ENCODE assay signal across 8 cellular contexts in the genomic region with DNA sequence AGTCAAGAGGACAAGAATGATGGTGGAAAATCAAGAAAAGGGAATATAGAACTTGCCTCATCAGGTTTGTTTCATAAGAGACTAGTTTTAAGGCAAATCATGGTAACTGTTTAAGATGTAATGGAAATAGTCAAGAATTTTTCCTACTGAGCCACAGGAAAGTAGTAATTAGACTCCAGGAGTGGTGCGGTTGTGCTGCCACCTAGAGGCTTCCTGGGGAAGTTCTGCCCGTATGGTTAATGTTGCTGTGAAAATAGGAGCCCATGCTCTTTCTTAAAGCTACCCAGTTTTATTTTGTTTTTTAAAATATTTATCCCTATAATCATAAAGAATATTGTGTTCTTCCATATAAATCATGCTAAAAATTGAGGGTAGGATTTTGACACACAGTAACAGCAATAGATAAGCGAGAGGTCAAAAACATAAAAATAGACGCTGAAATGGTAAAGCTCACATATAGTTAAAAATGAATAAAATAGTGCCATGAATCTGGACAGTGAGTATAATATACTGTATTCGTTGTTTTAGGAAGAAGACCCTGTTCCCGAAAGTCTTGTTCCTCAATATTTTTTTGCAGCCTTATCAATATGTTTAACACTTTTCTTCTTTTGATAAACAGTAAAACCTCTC.
DNase-seq lines count a peak whose midpoint lies in the region; ATAC-seq, FAIRE-seq and TF ChIP-seq lines count a peak whose summit lies in the region.

No MANE protein-coding gene starts in this region.

- H3K9me3 ChIP-seq in IMR-90 (ENCODE audit: control insufficient read depth, insufficient read depth, low read length): no peaks in the 10 kb centered on the region
- no peaks in the 10 kb centered on the region for H3K9me3 ChIP-seq in iPS DF 6.9 (ENCODE audit: control insufficient read depth, insufficient read depth, low read length)

- H2BK20ac ChIP-seq in IMR-90 (ENCODE audit: low read depth, low read length): no peak overlapping the region

- no peak overlapping the region for H2AK5ac ChIP-seq in IMR-90 (ENCODE audit: low read depth, low read length)

- no peaks in the 10 kb centered on the region for H3K79me1 ChIP-seq in IMR-90 (ENCODE audit: low read depth in 1 of 2, low read length in 2 of 2)

- no peak overlapping the region for H2BK120ac ChIP-seq in IMR-90 (ENCODE audit: low read depth, low read length)

- H2BK15ac ChIP-seq in IMR-90 (ENCODE audit: low read depth, low read length): no peak overlapping the region

- no peak overlapping the region for H3K9ac ChIP-seq in IMR-90 (ENCODE audit: low read depth, low read length)

- no peaks in the 10 kb centered on the region for H4K20me1 ChIP-seq in IMR-90 (ENCODE audit: insufficient read depth, low read length)

- H3K27ac ChIP-seq in IMR-90 (ENCODE audit: insufficient read depth, low read length) (no peak overlapping the region), iPS DF 6.9 (ENCODE audit: low read length) (no peak overlapping the region)

- POLR2A ChIA-PET in IMR-90 (lab: Charles Lee; ENCODE audit: unreplicated experiment): no interaction called here

- TF ChIP-seq POLR2A in GM12891 (IDR thresholded peaks at IDR 0.05; ENCODE audit: low read depth, low read length) (no peak), IMR-90 (IDR thresholded peaks at IDR 0.05; ENCODE audit: low read depth, low read length) (no peak)

- TF ChIP-seq CTCF in AG10803 (conservative IDR thresholded peaks at IDR 0.05; ENCODE audit: low read length): peak; percentile 99
- TF ChIP-seq CTCF in IMR-90 (conservative IDR thresholded peaks at IDR 0.05; ENCODE audit: low read depth, low read length): peak; percentile 89
- TF ChIP-seq CTCF in astrocyte of the spinal cord (IDR thresholded peaks at IDR 0.05; ENCODE audit: low read depth, low read length): peak; percentile 96

- H3K4me2 ChIP-seq in IMR-90 (ENCODE audit: low read depth, low read length): no peak overlapping the region

- H3K4me1 ChIP-seq in IMR-90 (ENCODE audit: control insufficient read depth, insufficient read depth, low read length) (peaks cover 4% of the 10 kb centered on the region; the same call in 1 of the 2 replicates), iPS DF 6.9 (ENCODE audit: control insufficient read depth, insufficient read depth, low read length) (no peaks in the 10 kb centered on the region; the same call in 1 of the 2 replicates)

- no peak overlapping the region for H3K4ac ChIP-seq in IMR-90 (ENCODE audit: low read depth, low read length)

- no peak overlapping the region for H2AFZ ChIP-seq in IMR-90 (replicated peaks; ENCODE audit: low read length, poor library complexity)

- no peak overlapping the region for H2AK9ac ChIP-seq in IMR-90 (replicated peaks; ENCODE audit: low read depth, low read length, poor library complexity)

- intact Hi-C loops in IMR-90 (cut with micrococcal nuclease): loop anchor here (1.0 to 5.0 kb wide), 2 partner anchors 380 to 924 kb away; no protein-coding TSS in a partner anchor

- ATAC-seq in IMR-90 (ENCODE audit: low read depth): peak; percentile 91
- no peak for ATAC-seq in GM18861 (IDR thresholded peaks at IDR 0.05; ENCODE audit: unreplicated experiment)

- H4K5ac ChIP-seq in IMR-90 (ENCODE audit: low read depth, low read length): no peak overlapping the region

- no TSS peak for BruUV-seq in IMR-90 (replicated peaks; lab: Mats Ljungman, UMichigan)

- H4K91ac ChIP-seq in IMR-90 (ENCODE audit: insufficient read depth, low read depth, low read length): no peak overlapping the region

- no peak overlapping the region for H3K14ac ChIP-seq in IMR-90 (replicated peaks; ENCODE audit: low read depth, low read length)

- H3K23ac ChIP-seq in IMR-90 (ENCODE audit: low read depth, low read length): no peak overlapping the region

- H3K36me3 ChIP-seq in IMR-90 (ENCODE audit: control insufficient read depth, insufficient read depth, low read length) (no peaks in the 10 kb centered on the region), iPS DF 6.9 (ENCODE audit: control insufficient read depth, insufficient read depth, low read length) (no peaks in the 10 kb centered on the region)

- FAIRE-seq in GM12891 (lab: Jason Lieb, UNC): peak; percentile 23

- H3K4me3 ChIP-seq in AG10803 (ENCODE audit: low read length) (no peak overlapping the region), IMR-90 (ENCODE audit: insufficient read depth, low read depth, low read length) (no peak overlapping the region), astrocyte of the spinal cord (ENCODE audit: low read depth, low read length) (no peak overlapping the region), iPS DF 6.9 (ENCODE audit: low read length) (no peak overlapping the region)

- H3K56ac ChIP-seq in IMR-90 (ENCODE audit: extremely low read depth, insufficient read depth, low read length): no peak overlapping the region

- peak; percentile 46 for DNase-seq in AG10803 (ENCODE audit: low read depth)
- no peak for DNase-seq in GM12891 (ENCODE audit: insufficient read length, low spot score)
- peak; percentile 48 for DNase-seq in IMR-90
- DNase-seq in RPMI8226: peak; percentile 45
- peak; percentile 54 for DNase-seq in astrocyte of the spinal cord (ENCODE audit: low read depth, low spot score)
- DNase-seq in iPS DF 6.9 (ENCODE audit: low read depth, low spot score): peak; percentile 11
- DNase-seq in stimulated activated CD4-positive, alpha-beta T cell treated with anti-CD3 and anti-CD28 coated beads, Interleukin-12 subunit alpha, Interleukin-12 subunit beta, amount 100 ng/mL, for 24 hours (ENCODE audit: low read depth in 2 of 2): peak; percentile 20 to 27

- no peak overlapping the region for H4K8ac ChIP-seq in IMR-90 (ENCODE audit: low read depth in 2 of 2, low read length in 2 of 2)

- peak; percentile 78 for TF ChIP-seq RAD21 in IMR-90 (IDR thresholded peaks at IDR 0.05; ENCODE audit: low read length)

- H3K18ac ChIP-seq in IMR-90 (ENCODE audit: low read depth, low read length): no peak overlapping the region

- CTCF ChIA-PET in IMR-90 (lab: Yijun Ruan, JAX): interaction anchor here (0.6 to 3.4 kb wide), 20 partner anchors 9 to 402 kb away, joined by 3 to 26 read pairs (median 4); no protein-coding TSS in a partner anchor

- in situ Hi-C loops in IMR-90 (cut with MboI; ENCODE audit: low sequenced_read_pairs) (loop anchor here (25.0 kb wide), 1 partner anchor 749 kb away; no protein-coding TSS in a partner anchor), astrocyte of the spinal cord (cut with HindIII; ENCODE audit: low sequenced_read_pairs) (no loop called here)

- dilution Hi-C loops in IMR-90 (cut with HindIII; ENCODE audit: low sequenced_read_pairs, unreplicated experiment): no loop called here

- H3K27me3 ChIP-seq in IMR-90 (ENCODE audit: control insufficient read depth, insufficient read depth, low read length): peaks cover 4% of the 10 kb centered on the region
- H3K27me3 ChIP-seq in iPS DF 6.9 (ENCODE audit: control insufficient read depth, insufficient read depth, low read length): no peaks in the 10 kb centered on the region

- no CpG with 5 or more reads among the region's 6 CpGs for WGBS in IMR-90 (ENCODE audit: extremely low coverage in 2 of 2, insufficient read length in 1 of 2), 2 experiments
- WGBS in iPS DF 6.9 (ENCODE audit: insufficient coverage, insufficient read length): no CpG with 5 or more reads among the region's 6 CpGs

- H3K9me1 ChIP-seq in IMR-90 (ENCODE audit: insufficient read depth, low read length): no peaks in the 10 kb centered on the region

- H2BK5ac ChIP-seq in IMR-90 (ENCODE audit: low read depth, low read length, poor library complexity, severe bottlenecking): no peak overlapping the region

TF ChIP-seq in GM12891, 5 proteins besides CTCF, POLR2A, EP300 and RAD21:
- TF ChIP-seq SPI1 (IDR thresholded peaks at IDR 0.05; ENCODE audit: low read depth, low read length) (no peak), PAX5 (IDR thresholded peaks at IDR 0.05; ENCODE audit: insufficient read depth, low read length, severe bottlenecking) (no peak), POU2F2 (IDR thresholded peaks at IDR 0.05; ENCODE audit: low read depth, low read length) (no peak), POLR2AphosphoS5 (IDR thresholded peaks at IDR 0.05; ENCODE audit: low read depth, low read length) (no peak), TAF1 (IDR thresholded peaks at IDR 0.05; ENCODE audit: low read depth, low read length) (no peak)

TF ChIP-seq in IMR-90, 13 proteins besides CTCF, POLR2A, EP300 and RAD21:
- no peak for TF ChIP-seq USF2 (IDR thresholded peaks at IDR 0.05; ENCODE audit: low read depth, low read length)
- TF ChIP-seq SMC3 (IDR thresholded peaks at IDR 0.05; ENCODE audit: low read depth, low read length): peak; percentile 73
